9 cellular contexts compared by ENCODE assay signal in the genomic region with DNA sequence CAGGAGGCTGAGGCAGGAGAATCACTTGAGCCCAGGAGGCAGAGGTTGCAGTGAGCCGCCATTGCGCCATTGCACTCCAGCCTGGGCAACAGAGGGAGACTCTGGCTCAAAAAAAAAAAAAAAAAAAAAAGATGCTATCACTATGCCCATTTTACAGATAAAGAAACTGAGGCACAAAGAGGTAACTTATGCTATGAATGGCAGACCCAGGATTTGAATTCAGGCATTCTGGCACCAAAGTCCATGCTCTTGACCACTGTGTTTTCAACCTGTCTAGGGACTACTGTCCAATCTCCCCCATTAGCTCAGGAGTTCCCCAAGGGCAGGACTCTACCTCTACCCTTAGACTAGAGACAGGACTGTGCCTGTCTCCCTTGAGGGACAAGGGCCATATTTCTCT.
"Had no signal": no experiment of that assay in that cellular context is flagged by ENCODE, and none has a peak within 500 bp of the region (broad histone marks: within the 10 kb centered on the region; RNA-seq: fewer than 3 reads in every experiment).

No MANE protein-coding gene starts in this region.

- H3K9me3 ChIP-seq: HAP-1 had no signal

- H2AFZ ChIP-seq: GM23338 had no signal

- DNase-seq: H7, HFFc6, IMR-90, KBM-7 had no signal

- H3K36me3 ChIP-seq: HAP-1 had no signal

- H3K4me3 ChIP-seq: GM23338, HAP-1 had no signal

- ATAC-seq: GM23338, HCT116 had no signal

- H3K4me2 ChIP-seq: GM23338, KMS-11 had no signal

- H3K4me1 ChIP-seq: HAP-1 had no signal

- H3K27ac ChIP-seq: HL-60, KMS-11 had no signal

- H3K9ac ChIP-seq: KMS-11 had no signal
